ENCODE assay signal across 18 cellular contexts in the genomic region with DNA sequence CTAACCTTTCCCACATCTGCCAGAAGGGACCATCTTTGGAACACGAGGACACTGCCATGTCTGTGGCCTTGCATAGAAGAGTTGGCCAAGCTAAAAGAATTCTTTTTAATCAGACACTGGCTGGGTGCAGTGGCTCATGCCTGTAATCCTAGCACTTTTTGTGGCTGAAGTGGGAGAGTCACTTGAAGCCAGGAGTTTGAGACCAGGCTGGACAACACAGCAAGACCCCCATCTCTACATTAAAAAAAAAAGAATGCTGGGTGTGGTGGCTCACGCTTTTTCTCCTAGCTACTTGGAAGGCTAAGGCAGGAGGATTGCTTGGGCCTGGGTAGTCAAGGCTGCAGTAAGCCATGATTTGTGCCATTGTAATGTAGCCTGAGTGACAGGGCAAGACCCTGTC.
"Had no signal": no experiment of that assay in that cellular context is flagged by ENCODE, and none has a peak within 500 bp of the region (broad histone marks: within the 10 kb centered on the region; RNA-seq: fewer than 3 reads in every experiment).

No MANE protein-coding gene starts in this region.

- H3K27ac ChIP-seq: foreskin keratinocyte, right atrium auricular region, sigmoid colon had no signal

- H3K4me3 ChIP-seq: esophagus squamous epithelium, mucosa of descending colon, right atrium auricular region, sigmoid colon, skin epidermis had no signal

- H3K9me3 Mint-ChIP-seq: dendritic cell treated with granulocyte-macrophage colony-stimulating factor and Interleukin-4, amounts not matched to agents 40 ng/mL and 50 ng/mL, for 4 days; effector memory CD8-positive, alpha-beta T cell; naive thymus-derived CD8-positive, alpha-beta T cell; neural crest cell; stimulated activated naive B cell treated with anti-CD40 and anti-IgM and Interleukin-4, amounts not matched to agents 10 μg/mL and 1 μg/mL and 100 μg/mL, for 72 hours; stimulated activated naive CD8-positive, alpha-beta T cell treated with anti-CD3 and anti-CD28 coated beads, Interleukin-15, amount 100 ng/mL, for 72 hours; type B pancreatic cell had no signal

- H3K27me3 Mint-ChIP-seq: dendritic cell treated with granulocyte-macrophage colony-stimulating factor and Interleukin-4, amounts not matched to agents 40 ng/mL and 50 ng/mL, for 4 days; effector memory CD8-positive, alpha-beta T cell; naive thymus-derived CD8-positive, alpha-beta T cell; stimulated activated naive B cell treated with anti-CD40 and anti-IgM and Interleukin-4, amounts not matched to agents 10 μg/mL and 1 μg/mL and 100 μg/mL, for 72 hours; stimulated activated naive CD8-positive, alpha-beta T cell treated with anti-CD3 and anti-CD28 coated beads, Interleukin-15, amount 100 ng/mL, for 72 hours; type B pancreatic cell had no signal

- H3K27me3 ChIP-seq: esophagus squamous epithelium, foreskin keratinocyte, right atrium auricular region, sigmoid colon had no signal

- H3K27ac Mint-ChIP-seq: dendritic cell treated with granulocyte-macrophage colony-stimulating factor and Interleukin-4, amounts not matched to agents 40 ng/mL and 50 ng/mL, for 4 days; effector memory CD8-positive, alpha-beta T cell; naive thymus-derived CD8-positive, alpha-beta T cell; stimulated activated naive B cell treated with anti-CD40 and anti-IgM and Interleukin-4, amounts not matched to agents 10 μg/mL and 1 μg/mL and 100 μg/mL, for 72 hours; stimulated activated naive CD8-positive, alpha-beta T cell treated with anti-CD3 and anti-CD28 coated beads, Interleukin-15, amount 100 ng/mL, for 72 hours; type B pancreatic cell had no signal

- H3K9me3 ChIP-seq: esophagus squamous epithelium, mucosa of descending colon, right atrium auricular region, sigmoid colon had no signal

- ATAC-seq: effector memory CD8-positive, alpha-beta T cell; mucosa of descending colon; naive thymus-derived CD8-positive, alpha-beta T cell; stimulated activated naive B cell treated with anti-CD40 and anti-IgM and Interleukin-4, amounts not matched to agents 10 μg/mL and 1 μg/mL and 100 μg/mL, for 72 hours; stimulated activated naive CD8-positive, alpha-beta T cell treated with anti-CD3 and anti-CD28 coated beads, Interleukin-15, amount 100 ng/mL, for 72 hours had no signal

- DNase-seq: effector memory CD8-positive, alpha-beta T cell; esophagus squamous epithelium; hypothalamus; mucosa of descending colon; naive thymus-derived CD8-positive, alpha-beta T cell; posterior cingulate gyrus; sigmoid colon; stimulated activated CD4-positive, alpha-beta T cell treated with anti-CD3 and anti-CD28 coated beads, Interleukin-2, amount 100 ng/mL, for 24 hours; stimulated activated CD4-positive, alpha-beta T cell treated with anti-CD3 and anti-CD28 coated beads, Interleukin-4, amount 100 ng/mL, for 4 hours; stimulated activated naive B cell treated with anti-CD40 and anti-IgM and Interleukin-4, amounts not matched to agents 10 μg/mL and 1 μg/mL and 100 μg/mL, for 72 hours; stimulated activated naive CD8-positive, alpha-beta T cell treated with anti-CD3 and anti-CD28 coated beads, Interleukin-15, amount 100 ng/mL, for 72 hours; substantia nigra had no signal

- H3K4me3 Mint-ChIP-seq: dendritic cell treated with granulocyte-macrophage colony-stimulating factor and Interleukin-4, amounts not matched to agents 40 ng/mL and 50 ng/mL, for 4 days; effector memory CD8-positive, alpha-beta T cell; naive thymus-derived CD8-positive, alpha-beta T cell; neural crest cell; stimulated activated naive B cell treated with anti-CD40 and anti-IgM and Interleukin-4, amounts not matched to agents 10 μg/mL and 1 μg/mL and 100 μg/mL, for 72 hours; stimulated activated naive CD8-positive, alpha-beta T cell treated with anti-CD3 and anti-CD28 coated beads, Interleukin-15, amount 100 ng/mL, for 72 hours; type B pancreatic cell had no signal
